ENCODE assay signal across 26 cellular contexts in genomic region chr5:177228751-177229150, GRCh38.
DNase-seq lines count a peak whose midpoint lies in the region; ATAC-seq, FAIRE-seq and TF ChIP-seq lines count a peak whose summit lies in the region.
"Had no signal": no experiment of that assay in that cellular context is flagged by ENCODE, and none has a peak within 500 bp of the region (broad histone marks: within the 10 kb centered on the region; RNA-seq: fewer than 3 reads in every experiment).

No MANE protein-coding gene starts in this region.

- POLR2A ChIA-PET in A549 (lab: Yijun Ruan, JAX): no interaction called here
- POLR2A ChIA-PET in PC-9 (lab: Charles Lee; ENCODE audit: unreplicated experiment): no interaction called here

- TF ChIP-seq CTCF in A549 (IDR thresholded peaks at IDR 0.05): no peak
- peak in 1 of 2 experiments; percentile 31; a peak in 2 of 4 replicates for TF ChIP-seq CTCF in GM23338 (conservative IDR thresholded peaks at IDR 0.05; ENCODE audit: low read depth in 2 of 2)
- TF ChIP-seq CTCF in PC-9 (conservative IDR thresholded peaks at IDR 0.05): 0 out of 2 replicates have a peak, but pooled peaks have one; percentile 15
- TF ChIP-seq CTCF in osteoblast (IDR thresholded peaks at IDR 0.05; ENCODE audit: extremely low read depth, low read depth, low read length): peak; percentile 15

- no peak for TF ChIP-seq RAD21 in A549 (conservative IDR thresholded peaks at IDR 0.05 in 1 of 2, IDR thresholded peaks at IDR 0.05 in 1 of 2)

- H3K4me2 ChIP-seq in A549 (no peak overlapping the region), GM23338 (no peak overlapping the region), PC-9 (no peak overlapping the region), osteoblast (ENCODE audit: insufficient read depth, low read length) (no peak overlapping the region)
- H3K4me2 ChIP-seq: BLaER1 treated with 17β-estradiol and CSF1 and Interleukin-3, amounts not matched to agents 10 nM and 100 nM had no signal

- no peak overlapping the region for H3K4me3 Mint-ChIP-seq in GM23338
- H3K4me3 Mint-ChIP-seq: CD8-positive, alpha-beta memory T cell had no signal

- H3K9me3 ChIP-seq in A549 (no peaks in the 10 kb centered on the region), PC-9 (ENCODE audit: insufficient read depth, low read depth) (no peaks in the 10 kb centered on the region), osteoblast (ENCODE audit: low read depth, low read length) (no peaks in the 10 kb centered on the region)
- H3K9me3 ChIP-seq: BLaER1 treated with 17β-estradiol and CSF1 and Interleukin-3, amounts not matched to agents 10 nM and 100 nM had no signal

- peak; percentile 59 to 63; a peak in 4 of 6 replicates for ATAC-seq in A549
- peak; percentile 25; the same call in 1 of the 3 replicates for ATAC-seq in GM23338

- TF ChIP-seq EP300 in A549 (IDR thresholded peaks at IDR 0.05): no peak

- no peaks in the 10 kb centered on the region for H3K9me3 Mint-ChIP-seq in GM23338
- H3K9me3 Mint-ChIP-seq: CD8-positive, alpha-beta memory T cell had no signal

- H2AFZ ChIP-seq in GM23338 (no peak overlapping the region), PC-9 (no peak overlapping the region), osteoblast (ENCODE audit: low read length) (no peak overlapping the region)

- peaks cover 25% of the 10 kb centered on the region; the same call in 2 of the 3 replicates for H3K36me3 Mint-ChIP-seq in GM23338 (ENCODE audit: low read depth)

- H3K9me2 ChIP-seq in GM23338 (ENCODE audit: insufficient read depth) (no peaks in the 10 kb centered on the region), PC-9 (ENCODE audit: insufficient read depth) (no peaks in the 10 kb centered on the region)

- no peak for FAIRE-seq in A549 (lab: Jason Lieb, UNC)
- FAIRE-seq: GM12891 had no signal

- H3K27me3 ChIP-seq in GM23338 (ENCODE audit: insufficient read depth): no peaks in the 10 kb centered on the region
- no peaks in the 10 kb centered on the region for H3K27me3 ChIP-seq in PC-9 (ENCODE audit: insufficient read depth, low read depth)
- H3K27me3 ChIP-seq in osteoblast (ENCODE audit: insufficient read depth, low read length): no peaks in the 10 kb centered on the region
- H3K27me3 ChIP-seq: BLaER1 treated with 17β-estradiol and CSF1 and Interleukin-3, amounts not matched to agents 10 nM and 100 nM had no signal

- H3K27ac Mint-ChIP-seq in GM23338: no peak overlapping the region

- peaks cover 58% of the 10 kb centered on the region for H4K20me1 ChIP-seq in GM23338 (replicated peaks; ENCODE audit: insufficient read depth)
- peaks cover 10% of the 10 kb centered on the region; the same call in 1 of the 2 replicates for H4K20me1 ChIP-seq in PC-9 (ENCODE audit: insufficient read depth)
- peaks cover 42% of the 10 kb centered on the region for H4K20me1 ChIP-seq in osteoblast (ENCODE audit: insufficient read depth, low read length)

- TF ChIP-seq POLR2A in A549 (IDR thresholded peaks at IDR 0.05; ENCODE audit: low read length): no peak

- WGBS in A549 (ENCODE audit: missing lambda C conversion rate): 84% methylated on average over 3 of the region's 3 CpGs

- H3K4me3 ChIP-seq in A549 (no peak overlapping the region), GM23338 (no peak overlapping the region), PC-9 (no peak overlapping the region), osteoblast (ENCODE audit: insufficient read depth, low read length) (no peak overlapping the region)
- H3K4me3 ChIP-seq: BLaER1 treated with 17β-estradiol and CSF1 and Interleukin-3, amounts not matched to agents 10 nM and 100 nM had no signal

- H3F3A ChIP-seq in GM23338 (replicated peaks; ENCODE audit: low read depth) (no peaks in the 10 kb centered on the region), PC-9 (ENCODE audit: insufficient read depth, low read depth) (no peaks in the 10 kb centered on the region)

- peaks cover 3% of the 10 kb centered on the region for H3K27me3 Mint-ChIP-seq in GM23338 (ENCODE audit: insufficient read depth, low read depth, poor library complexity)
- H3K27me3 Mint-ChIP-seq: CD8-positive, alpha-beta memory T cell had no signal

- no TSS peak for BruUV-seq in PC-9 (replicated peaks; lab: Mats Ljungman, UMichigan)

- H3K4me1 Mint-ChIP-seq in GM23338: peaks cover 4% of the 10 kb centered on the region; the same call in 2 of the 3 replicates

- no peak for DNase-seq in A549 (ENCODE audit: low read depth in 1 of 2, low spot score in 1 of 2)
- no peak for DNase-seq in GM23338 (ENCODE audit: low spot score)
- DNase-seq in PC-9: no peak
- no peak for DNase-seq in osteoblast (ENCODE audit: insufficient read length, low spot score, missing footprints)
- DNase-seq in dedifferentiated amniotic fluid mesenchymal stem cell (ENCODE audit: extremely low spot score): no peak
- DNase-seq in activated T-cell treated with anti-CD3 and anti-CD28 coated beads, Interleukin-2, amount 50 U/mL, for 48 hours: no peak
- DNase-seq in amygdala (lab: John Stamatoyannopoulos, UW): no peak
- DNase-seq: 8988T; CD8-positive, alpha-beta memory T cell; DMS 273 treated with DMSO at 0.1 percent for 48 hours; DMS79; EL; GF-D8; KBM-7; MV-4-11; NCI-H1105; NCI-H146; NCI-H1930; NCI-H2107; NCI-H446; NCI-H524 treated with DMSO at 0.1 percent for 48 hours; NCI-H774; SHP77 had no signal

- H3K27ac ChIP-seq in A549 (no peak overlapping the region), GM23338 (ENCODE audit: low read depth) (no peak overlapping the region), PC-9 (no peak overlapping the region), osteoblast (ENCODE audit: low read depth, low read length) (no peak overlapping the region)
- H3K27ac ChIP-seq: BLaER1 treated with 17β-estradiol and CSF1 and Interleukin-3, amounts not matched to agents 10 nM and 100 nM; RWPE1 had no signal

- H3K36me3 ChIP-seq in GM23338 (ENCODE audit: insufficient read depth) (peaks cover 7% of the 10 kb centered on the region), PC-9 (ENCODE audit: low read depth) (no peaks in the 10 kb centered on the region), osteoblast (ENCODE audit: insufficient read depth, low read length) (peaks cover 3% of the 10 kb centered on the region)

- intact Hi-C loops in PC-9 (cut with micrococcal nuclease; ENCODE audit: unreplicated experiment): no loop called here

- CTCF ChIA-PET in A549 (lab: Yijun Ruan, JAX): no interaction called here
- CTCF ChIA-PET in PC-9 (lab: Charles Lee): no interaction called here

- H3K4me1 ChIP-seq in A549 (peaks cover 23% of the 10 kb centered on the region), GM23338 (ENCODE audit: insufficient read depth) (no peaks in the 10 kb centered on the region; the same call in 1 of the 2 replicates), PC-9 (replicated peaks; ENCODE audit: insufficient read depth) (no peaks in the 10 kb centered on the region), osteoblast (ENCODE audit: insufficient read depth, low read length) (peaks cover 16% of the 10 kb centered on the region)

- H3K79me2 ChIP-seq in GM23338 (replicated peaks; ENCODE audit: insufficient read depth): peaks cover 98% of the 10 kb centered on the region
- H3K79me2 ChIP-seq in PC-9 (ENCODE audit: low read depth): peaks cover 23% of the 10 kb centered on the region
- H3K79me2 ChIP-seq in osteoblast (ENCODE audit: insufficient read depth, low read length): peaks cover 94% of the 10 kb centered on the region

TF ChIP-seq in A549, 52 proteins besides CTCF, POLR2A, EP300 and RAD21 (continues in another document):
- TF ChIP-seq MAZ (IDR thresholded peaks at IDR 0.05; ENCODE audit: borderline replicate concordance, low read depth, low read length): no peak
- TF ChIP-seq HEYL (CRISPR knock-in tag; IDR thresholded peaks at IDR 0.05): no peak
- TF ChIP-seq CBX2 (IDR thresholded peaks at IDR 0.05; ENCODE audit: borderline replicate concordance, low read depth): no peak

TF ChIP-seq in GM23338, 12 proteins besides CTCF, POLR2A, EP300 and RAD21 (continues in another document):
- TF ChIP-seq ETS1 (IDR thresholded peaks at IDR 0.05) (no peak), CREB1 (CRISPR knock-in tag; IDR thresholded peaks at IDR 0.05; ENCODE audit: low read depth) (no peak)
